In the genomic region with DNA sequence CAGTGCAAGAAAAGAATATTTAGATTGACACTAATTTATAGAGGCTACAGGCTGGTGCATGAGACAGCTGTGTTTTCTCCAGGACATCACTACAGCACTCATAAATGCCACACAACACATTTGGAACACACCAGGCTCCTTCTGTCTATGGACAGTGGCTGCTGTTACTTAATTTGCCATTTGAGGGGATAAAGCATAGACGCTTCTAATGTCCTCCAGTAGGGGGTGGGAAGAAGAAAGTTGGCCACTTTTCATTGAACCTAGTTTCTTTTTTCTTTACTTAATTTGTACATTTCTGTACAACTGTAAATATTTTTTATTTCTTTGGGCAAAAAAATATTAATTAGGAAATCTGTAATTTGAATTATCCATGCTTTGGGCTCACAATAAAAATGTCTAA, we compare ENCODE assay signal across 11 cellular contexts. TPM values are rescaled to one million over a fixed set of nuclear protein-coding genes. Genes with fewer than 3 reads are reported as not detected.
A peak's percentile ranks its signal among the peaks of the same experiment; 100 is the strongest.
DNase-seq lines count a peak whose midpoint lies in the region; FAIRE-seq and TF ChIP-seq lines count a peak whose summit lies in the region.
"Had no signal": no experiment of that assay in that cellular context is flagged by ENCODE, and none has a peak within 500 bp of the region (broad histone marks: within the 10 kb centered on the region; RNA-seq: fewer than 3 reads in every experiment).

No MANE protein-coding gene starts in this region.

- no peaks in the 10 kb centered on the region for H3K36me3 ChIP-seq in small intestine (ENCODE audit: control insufficient read depth in 2 of 2, insufficient read depth in 2 of 2, low read length in 2 of 2)
- H3K36me3 ChIP-seq in right atrium auricular region: no peaks in the 10 kb centered on the region
- H3K36me3 ChIP-seq: left lung had no signal

- H3K27ac ChIP-seq in small intestine (ENCODE audit: low read depth in 1 of 2, low read length in 1 of 2) (no peak overlapping the region), right atrium auricular region (no peak overlapping the region)
- H3K27ac ChIP-seq: left lung, psoas muscle had no signal

- DNase-seq in ELR (ENCODE audit: low read depth): peak; percentile 31
- DNase-seq in HuH-7 (ENCODE audit: low spot score): peak; percentile 23
- peak; percentile 6 for DNase-seq in amniotic epithelial cell (ENCODE audit: low read depth)
- DNase-seq in stimulated activated CD4-positive, alpha-beta T cell treated with anti-CD3 and anti-CD28 coated beads, Interleukin-12 subunit alpha, Interleukin-12 subunit beta, amount 100 ng/mL, for 4 hours: no peak
- DNase-seq in small intestine: no peak
- no peak for DNase-seq in right atrium auricular region (ENCODE audit: low spot score)
- DNase-seq: activated naive CD4-positive, alpha-beta T cell; left lung; psoas muscle; T-helper 9 cell had no signal

- 29 to 50% (median 41%) methylated on average over 1 of the region's 1 CpG for WGBS in small intestine, 3 donors

- TF ChIP-seq CTCF in nephron (IDR thresholded peaks at IDR 0.05; ENCODE audit: unreplicated experiment in 3 of 3) (peak in 2 of 3 experiments; percentile 17 to 47), right atrium auricular region (IDR thresholded peaks at IDR 0.05) (no peak)

- H3K4me3 Mint-ChIP-seq in nephron: no peak overlapping the region

- H3K27me3 ChIP-seq in small intestine (ENCODE audit: control insufficient read depth in 2 of 2, insufficient read depth in 2 of 2, low read length in 2 of 2) (peaks cover 0 to 2% of the 10 kb centered on the region in 2 donors), right atrium auricular region (no peaks in the 10 kb centered on the region)
- H3K27me3 ChIP-seq: left lung had no signal

- H3K27me3 Mint-ChIP-seq in nephron (ENCODE audit: low read depth): peaks cover 16% of the 10 kb centered on the region

- H3K9me3 Mint-ChIP-seq in nephron: peaks cover 8% of the 10 kb centered on the region

- H3K4me3 ChIP-seq in small intestine (ENCODE audit: low read depth in 1 of 2, low read length in 2 of 2) (no peak overlapping the region), right atrium auricular region (no peak overlapping the region)
- H3K4me3 ChIP-seq: left lung, psoas muscle had no signal

- no peaks in the 10 kb centered on the region for H3K36me3 Mint-ChIP-seq in nephron (ENCODE audit: low read depth)

- no peaks in the 10 kb centered on the region for H3K4me1 Mint-ChIP-seq in nephron

- H3K4me1 ChIP-seq in small intestine (ENCODE audit: control insufficient read depth in 2 of 2, insufficient read depth in 1 of 2, low read depth in 1 of 2, low read length in 1 of 2) (no peaks in the 10 kb centered on the region), right atrium auricular region (no peaks in the 10 kb centered on the region)
- H3K4me1 ChIP-seq: left lung, psoas muscle had no signal

- H3K9me3 ChIP-seq in small intestine (ENCODE audit: control insufficient read depth, low read depth): no peaks in the 10 kb centered on the region
- H3K9me3 ChIP-seq in right atrium auricular region: no peaks in the 10 kb centered on the region
- H3K9me3 ChIP-seq: left lung, psoas muscle had no signal

- no peak for FAIRE-seq in small intestine (lab: Jason Lieb, UNC)

- no peak overlapping the region for H3K27ac Mint-ChIP-seq in nephron

RNA-seq across cellular contexts. Expression of gene RTN1, which starts 12.4 kb away (rescaled TPM):
- 10 to 100 TPM in 1 of 3 donors, 1 to 10 TPM in 1, under 1 TPM in 1; 0.45 to 34.4 (median 1.9) TPM for polyA plus RNA-seq in small intestine
- 1 to 10 TPM; 1.3 to 2.7 TPM for total RNA-seq in right atrium auricular region

RNA-seq across cellular contexts. Expression of gene LRRC9, which starts 37.0 kb away (rescaled TPM):
- polyA plus RNA-seq in small intestine: not detected
- under 1 TPM in 1 of 2 donors, not detected in 1; 0.11 TPM for total RNA-seq in right atrium auricular region

Comparison
In these comparisons a context has a peak if more than half of its experiments do, and no peak if none do; other contexts are left out.
1. DNase-seq: peak in ELR (single experiment), HuH-7 (single experiment) and amniotic epithelial cell (single experiment); none in stimulated activated CD4-positive, alpha-beta T cell treated with anti-CD3 and anti-CD28 coated beads, Interleukin-12 subunit alpha, Interleukin-12 subunit beta, amount 100 ng/mL, for 4 hours (single experiment), small intestine (single experiment) and right atrium auricular region (single experiment).
2. CTCF ChIP-seq: peak in nephron (2 of 3); none in right atrium auricular region (0 of 2).